ENCODE assay signal across 24 cellular contexts in the genomic region with DNA sequence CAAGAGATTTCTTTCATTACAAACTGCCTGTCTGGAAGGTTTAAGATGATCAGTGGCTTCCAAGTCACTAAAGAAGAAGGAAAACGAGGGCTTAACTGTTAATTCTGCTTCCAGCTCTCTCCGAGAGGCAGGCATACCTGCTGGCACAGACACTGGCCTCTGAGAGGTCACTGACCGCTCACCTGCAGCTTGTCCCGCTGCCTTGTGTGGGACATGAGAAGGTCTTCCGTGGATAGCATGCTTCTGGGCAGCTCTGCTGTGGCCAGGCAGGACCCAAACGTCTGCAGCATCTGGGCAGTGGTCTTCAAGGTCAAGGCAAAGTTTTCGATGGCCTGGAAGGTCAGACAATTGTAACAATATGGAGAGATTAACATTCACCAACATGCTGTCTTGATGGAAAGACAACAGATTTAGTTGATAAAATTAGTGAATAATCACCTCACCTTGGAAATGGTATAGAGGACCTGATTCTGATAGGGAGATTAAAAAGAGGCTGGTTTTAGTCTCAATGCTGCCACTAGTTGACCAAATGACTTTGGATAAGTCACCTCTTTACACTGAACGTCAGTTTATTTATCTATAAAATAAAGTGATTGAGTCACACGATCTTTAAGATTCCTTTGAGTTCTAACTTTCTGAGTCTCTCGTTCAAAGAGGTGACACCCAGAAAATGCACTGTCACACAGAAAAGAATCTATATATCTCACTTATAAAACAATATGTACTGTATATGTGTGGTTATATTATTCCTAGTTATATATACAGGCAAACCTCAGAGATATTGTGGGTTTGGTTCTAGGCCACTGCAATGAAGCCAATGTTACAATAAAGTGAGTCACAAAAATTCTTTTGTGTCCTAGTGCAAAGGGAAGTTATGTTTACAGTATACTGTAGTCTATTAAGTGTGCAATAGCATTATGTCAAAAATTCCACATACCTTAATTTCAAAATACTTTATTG.
DNase-seq lines count a peak whose midpoint lies in the region; ATAC-seq and TF ChIP-seq lines count a peak whose summit lies in the region.
"Had no signal": no experiment of that assay in that cellular context is flagged by ENCODE, and none has a peak within 500 bp of the region (broad histone marks: within the 10 kb centered on the region; RNA-seq: fewer than 3 reads in every experiment).

No MANE protein-coding gene starts in this region.

- H3K4me3 ChIP-seq in Panc1 (ENCODE audit: low read depth in 2 of 2, low read length in 2 of 2) (no peak overlapping the region), mesenchymal stem cell (ENCODE audit: insufficient read depth in 1 of 2, low read depth in 1 of 2, low read length in 2 of 2) (no peak overlapping the region)
- H3K4me3 ChIP-seq: lung, Peyer's patch, thoracic aorta had no signal

- DNase-seq in ELR (ENCODE audit: low read depth) (peak; percentile 76), Panc1 (ENCODE audit: low read depth, low spot score) (no peak), dermis blood vessel endothelial cell (peak; percentile 21), mesenchymal stem cell (peak; percentile 15), T-cell (no peak), anterior cingulate cortex (lab: John Stamatoyannopoulos, UW) (no peak), type B pancreatic cell (ENCODE audit: extremely low spot score, unreplicated experiment) (no peak)
- DNase-seq in activated CD4-positive, alpha-beta T cell treated with anti-CD3 and anti-CD28 coated beads, Interleukin-2, amount 50 U/mL, for 4 hours: no peak
- DNase-seq: activated CD4-positive, alpha-beta memory T cell treated with anti-CD3 and anti-CD28 coated beads for 36 hours; activated T-cell treated with anti-CD3 and anti-CD28 coated beads, Interleukin-2, amount 50 U/mL, for 4 hours; Calu3; cerebellar nuclear complex; GDM1; glutamatergic neuron; KBM-7; NCI-H2171; NCI-H774; Peyer's patch had no signal

- no peak overlapping the region for H3K27ac Mint-ChIP-seq in T-cell
- H3K27ac Mint-ChIP-seq in type B pancreatic cell: no peak overlapping the region
- H3K27ac Mint-ChIP-seq: activated CD4-positive, alpha-beta memory T cell treated with anti-CD3 and anti-CD28 coated beads for 36 hours; activated naive CD4-positive, alpha-beta T cell treated with anti-CD3 and anti-CD28 coated beads, Interleukin-2, amount 50 U/mL, for 72 hours; B cell; natural killer cell treated with Interleukin-12 subunit alpha and Interleukin-12 subunit beta and Interleukin-15 and Interleukin-18, amount 100 ng/mL, for 72 hours had no signal

- H3K4me1 ChIP-seq in Panc1 (ENCODE audit: control insufficient read depth, insufficient read depth, low read length) (no peaks in the 10 kb centered on the region), mesenchymal stem cell (ENCODE audit: control insufficient read depth, insufficient read depth, low read depth, low read length) (peaks cover 4% of the 10 kb centered on the region)
- H3K4me1 ChIP-seq: Peyer's patch had no signal

- no peaks in the 10 kb centered on the region for H3K36me3 ChIP-seq in Panc1 (ENCODE audit: control insufficient read depth, insufficient read depth, low read length)
- H3K36me3 ChIP-seq in mesenchymal stem cell (ENCODE audit: control insufficient read depth in 1 of 2, insufficient read depth in 2 of 2, low read depth in 1 of 2, low read length in 2 of 2): no peaks in the 10 kb centered on the region
- H3K36me3 ChIP-seq: Peyer's patch, thoracic aorta had no signal

- 97% methylated on average over 5 of the region's 10 CpGs for WGBS in mesenchymal stem cell

- no peak overlapping the region for H2AK5ac ChIP-seq in mesenchymal stem cell (ENCODE audit: low read length, severe bottlenecking)

- H3K27ac ChIP-seq in Panc1 (ENCODE audit: low read length): no peak overlapping the region
- H3K27ac ChIP-seq in mesenchymal stem cell (ENCODE audit: low read length, poor library complexity, severe bottlenecking): no peak overlapping the region
- H3K27ac ChIP-seq: Peyer's patch, thoracic aorta, VCaP had no signal

- TF ChIP-seq CTCF in Panc1 (IDR thresholded peaks at IDR 0.05) (no peak), type B pancreatic cell (conservative IDR thresholded peaks at IDR 0.05) (no peak)

- BruUV-seq in Panc1 (replicated peaks; lab: Mats Ljungman, UMichigan): no TSS peak

- CTCF ChIA-PET in Panc1 (lab: Charles Lee) (no interaction called here), T-cell (lab: Charles Lee) (no interaction called here)

- no peak overlapping the region for H3K9ac ChIP-seq in mesenchymal stem cell (ENCODE audit: low read length)

- H3K36me3 Mint-ChIP-seq in T-cell (peaks cover 24% of the 10 kb centered on the region), type B pancreatic cell (no peaks in the 10 kb centered on the region)
- H3K36me3 Mint-ChIP-seq: activated CD4-positive, alpha-beta memory T cell treated with anti-CD3 and anti-CD28 coated beads for 36 hours; activated naive CD4-positive, alpha-beta T cell treated with anti-CD3 and anti-CD28 coated beads, Interleukin-2, amount 50 U/mL, for 72 hours; natural killer cell treated with Interleukin-12 subunit alpha and Interleukin-12 subunit beta and Interleukin-15 and Interleukin-18, amount 100 ng/mL, for 72 hours had no signal

- H3K4me1 Mint-ChIP-seq in T-cell: peaks cover 12 to 17% (median 13%) of the 10 kb centered on the region in 3 donors
- peaks cover 7% of the 10 kb centered on the region for H3K4me1 Mint-ChIP-seq in type B pancreatic cell (ENCODE audit: unreplicated experiment)
- H3K4me1 Mint-ChIP-seq: B cell had no signal

- peak overlapping the region; percentile 1 for H2BK120ac ChIP-seq in mesenchymal stem cell (ENCODE audit: low read depth, low read length)

- H2BK15ac ChIP-seq in mesenchymal stem cell (ENCODE audit: low read depth, poor library complexity, severe bottlenecking): no peak overlapping the region

- peak overlapping the region; percentile 6 for H2AFZ ChIP-seq in mesenchymal stem cell (ENCODE audit: low read depth, low read length)

- no peaks in the 10 kb centered on the region for H3K9me3 Mint-ChIP-seq in T-cell
- H3K9me3 Mint-ChIP-seq in type B pancreatic cell: no peaks in the 10 kb centered on the region
- H3K9me3 Mint-ChIP-seq: activated CD4-positive, alpha-beta memory T cell treated with anti-CD3 and anti-CD28 coated beads for 36 hours; activated naive CD4-positive, alpha-beta T cell treated with anti-CD3 and anti-CD28 coated beads, Interleukin-2, amount 50 U/mL, for 72 hours; activated T-cell treated with anti-CD3 and anti-CD28 coated beads, Interleukin-2, amount 50 U/mL, for 4 hours; natural killer cell treated with Interleukin-12 subunit alpha and Interleukin-12 subunit beta and Interleukin-15 and Interleukin-18, amount 100 ng/mL, for 72 hours had no signal

- intact Hi-C loops in Panc1 (cut with micrococcal nuclease; ENCODE audit: unreplicated experiment): no loop called here

- peak overlapping the region in 1 of 2 experiments; percentile 11 for H2BK12ac ChIP-seq in mesenchymal stem cell (ENCODE audit: low read length in 2 of 2)

- in situ Hi-C loops in Panc1 (cut with HindIII; ENCODE audit: low pct_unique_long_range_greater_than_20kb, low sequenced_read_pairs): no loop called here

- H4K8ac ChIP-seq in mesenchymal stem cell (ENCODE audit: low read length): peak overlapping the region; percentile 55

- POLR2A ChIA-PET in Panc1 (lab: Charles Lee): no interaction called here
- POLR2A ChIA-PET in T-cell (lab: Charles Lee): interaction anchor here in 1 of 2 donors (0.6 to 0.7 kb wide), 2 partner anchors 19 kb away, joined by 5 to 7 read pairs; no protein-coding TSS in a partner anchor

- no peak overlapping the region for H4K91ac ChIP-seq in mesenchymal stem cell (ENCODE audit: low read length)

- no peak overlapping the region for H3K18ac ChIP-seq in mesenchymal stem cell (ENCODE audit: low read depth in 1 of 2, low read length in 2 of 2)

- no peak overlapping the region for H3K4ac ChIP-seq in mesenchymal stem cell (ENCODE audit: low read depth in 1 of 2, low read length in 2 of 2)

- H3K27me3 Mint-ChIP-seq in T-cell (no peaks in the 10 kb centered on the region), type B pancreatic cell (no peaks in the 10 kb centered on the region)
- H3K27me3 Mint-ChIP-seq: activated CD4-positive, alpha-beta memory T cell treated with anti-CD3 and anti-CD28 coated beads for 36 hours; B cell; natural killer cell treated with Interleukin-12 subunit alpha and Interleukin-12 subunit beta and Interleukin-15 and Interleukin-18, amount 100 ng/mL, for 72 hours had no signal

- H3K23ac ChIP-seq in mesenchymal stem cell (ENCODE audit: low read length in 2 of 2): no peak overlapping the region

- no peaks in the 10 kb centered on the region for H3K79me1 ChIP-seq in mesenchymal stem cell (replicated peaks; ENCODE audit: low read length, poor library complexity, severe bottlenecking)

- H3K4me2 ChIP-seq in mesenchymal stem cell (ENCODE audit: low read length, poor library complexity, severe bottlenecking): no peak overlapping the region

- no peaks in the 10 kb centered on the region for H3K27me3 ChIP-seq in Panc1 (ENCODE audit: control insufficient read depth, insufficient read depth, low read length)
- H3K27me3 ChIP-seq in mesenchymal stem cell (ENCODE audit: control insufficient read depth in 1 of 2, insufficient read depth in 1 of 2, low read length in 2 of 2): no peaks in the 10 kb centered on the region
- H3K27me3 ChIP-seq: Peyer's patch had no signal

- H3K4me3 Mint-ChIP-seq in T-cell (no peak overlapping the region), type B pancreatic cell (no peak overlapping the region)
- H3K4me3 Mint-ChIP-seq: activated CD4-positive, alpha-beta memory T cell treated with anti-CD3 and anti-CD28 coated beads for 36 hours; activated T-cell treated with anti-CD3 and anti-CD28 coated beads, Interleukin-2, amount 50 U/mL, for 4 hours; B cell; natural killer cell treated with Interleukin-12 subunit alpha and Interleukin-12 subunit beta and Interleukin-15 and Interleukin-18, amount 100 ng/mL, for 72 hours had no signal

- peak; percentile 70 for ATAC-seq in Panc1
- ATAC-seq in T-cell (replicated peaks in 1 of 4): no peak
- ATAC-seq: natural killer cell treated with Interleukin-12 subunit alpha and Interleukin-12 subunit beta and Interleukin-15 and Interleukin-18, amount 100 ng/mL, for 72 hours had no signal

- peak overlapping the region in 1 of 2 experiments; percentile 93 for H3K14ac ChIP-seq in mesenchymal stem cell (ENCODE audit: low read length in 2 of 2)

- H3K9me3 ChIP-seq in Panc1 (ENCODE audit: control insufficient read depth, insufficient read depth, low read depth, low read length): no peaks in the 10 kb centered on the region
- H3K9me3 ChIP-seq in mesenchymal stem cell (ENCODE audit: control insufficient read depth, low read length): no peaks in the 10 kb centered on the region
- H3K9me3 ChIP-seq: Peyer's patch, thoracic aorta had no signal

- H2BK5ac ChIP-seq in mesenchymal stem cell (ENCODE audit: low read depth, low read length, poor library complexity, severe bottlenecking): no peak overlapping the region

Comparison
In these comparisons a context has a peak if more than half of its experiments do, and no peak if none do; other contexts are left out.
1. DNase-seq: peak in ELR (single experiment), dermis blood vessel endothelial cell (single experiment) and mesenchymal stem cell (single experiment); none in Panc1 (single experiment), activated CD4-positive, alpha-beta T cell treated with anti-CD3 and anti-CD28 coated beads, Interleukin-2, amount 50 U/mL, for 4 hours (0 of 2), T-cell (0 of 34), anterior cingulate cortex (0 of 58) and type B pancreatic cell (single experiment).